Comparison of ENCODE assay signal across 26 cellular contexts in the genomic region with DNA sequence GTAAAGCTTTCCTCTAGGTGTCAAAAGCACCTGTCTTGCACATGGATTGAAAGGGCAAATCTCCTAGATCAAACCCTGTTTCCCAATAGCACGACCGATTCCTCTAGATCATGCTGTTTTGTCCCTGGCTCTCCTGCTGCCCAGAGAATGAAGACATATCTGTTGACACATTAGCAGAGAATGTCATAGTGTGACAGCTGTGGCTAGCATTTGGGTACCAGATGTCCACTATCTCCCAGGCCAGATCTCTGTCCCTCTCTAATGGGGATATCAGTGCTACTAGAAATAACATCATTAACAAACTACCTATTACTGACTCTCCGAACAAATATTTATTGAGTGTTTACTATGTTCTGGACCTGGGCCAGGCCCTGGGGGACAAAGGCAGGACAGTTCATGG.
"Had no signal": no experiment of that assay in that cellular context is flagged by ENCODE, and none has a peak within 500 bp of the region (broad histone marks: within the 10 kb centered on the region; RNA-seq: fewer than 3 reads in every experiment).

No MANE protein-coding gene starts in this region.

- H3K9me3 ChIP-seq: Peyer's patch had no signal

- H3K27ac ChIP-seq: adrenal gland, Peyer's patch, RWPE1 had no signal

- H3K27me3 Mint-ChIP-seq: activated CD4-positive, alpha-beta T cell treated with anti-CD3 and anti-CD28 coated beads, Interleukin-2, amount 10 ng/mL, durations not matched to agents 24 days and 14 days had no signal

- H3K4me3 ChIP-seq: adrenal gland, Peyer's patch had no signal

- H3K36me3 ChIP-seq: adrenal gland, Peyer's patch had no signal

- H3K27me3 ChIP-seq: adrenal gland, Peyer's patch had no signal

- H3K4me1 ChIP-seq: adrenal gland, Peyer's patch had no signal

- H3K9me3 Mint-ChIP-seq: activated T-cell treated with anti-CD3 and anti-CD28 coated beads, Interleukin-2, amount 50 U/mL, for 24 hours; T-helper 2 cell treated with Interferon-gamma antibody and Interleukin-4, amounts not matched to agents 5 μg/mL and 100 μg/mL, for 36 hours had no signal

- H3K4me1 Mint-ChIP-seq: activated CD4-positive, alpha-beta T cell treated with anti-CD3 and anti-CD28 coated beads, Interleukin-2, amount 10 ng/mL, durations not matched to agents 24 days and 14 days had no signal

- ATAC-seq: activated CD8-positive, alpha-beta T cell treated with anti-CD3 and anti-CD28 coated beads, Interleukin-2, amount 10 ng/mL, durations not matched to agents 7 days and 5 days; activated naive CD4-positive, alpha-beta T cell treated with anti-CD3 and anti-CD28 coated beads, Interleukin-2, amount 50 U/mL, for 72 hours; PC-3; Right ventricle myocardium inferior had no signal

- H3K4me3 Mint-ChIP-seq: activated CD4-positive, alpha-beta T cell treated with anti-CD3 and anti-CD28 coated beads, Interleukin-2, amount 10 ng/mL, durations not matched to agents 24 days and 14 days; activated CD8-positive, alpha-beta T cell treated with anti-CD3 and anti-CD28 coated beads, Interleukin-2, amount 10 ng/mL, durations not matched to agents 7 days and 5 days; activated naive CD4-positive, alpha-beta T cell treated with anti-CD3 and anti-CD28 coated beads for 36 hours; activated T-cell treated with anti-CD3 and anti-CD28 coated beads, Interleukin-2, amount 50 U/mL, for 24 hours; activated T-helper 1 cell treated with anti-CD3 and anti-CD28 coated beads, Interleukin-12 subunit alpha, Interleukin-12 subunit beta, Interleukin-2, Interleukin-4 antibody, amounts not matched to agents 30 ng/mL and 10 ng/mL and 1 ng/mL, durations not matched to agents 14 hours and 24 hours and 36 hours; brain; T-helper 1 cell treated with Interleukin-12 subunit alpha and Interleukin-12 subunit beta and Interleukin-4 antibody, amounts not matched to agents 30 μg/mL and 1 μg/mL, for 36 hours; T-helper 2 cell treated with Interferon-gamma antibody and Interleukin-4, amounts not matched to agents 5 μg/mL and 100 μg/mL, for 36 hours had no signal

- DNase-seq: activated CD4-positive, alpha-beta T cell treated with anti-CD3 and anti-CD28 coated beads, Interleukin-2, amount 10 ng/mL, durations not matched to agents 24 days and 14 days; activated CD4-positive, alpha-beta T cell treated with anti-CD3 and anti-CD28 coated beads, Interleukin-2, amount 50 U/mL, for 4 hours; activated CD8-positive, alpha-beta T cell treated with anti-CD3 and anti-CD28 coated beads, Interleukin-2, amount 10 ng/mL, durations not matched to agents 7 days and 5 days; activated gamma-delta T cell treated with Interleukin-2 at 50 U/mL for 16 hours; activated naive CD4-positive, alpha-beta T cell treated with anti-CD3 and anti-CD28 coated beads for 36 hours; activated T-cell treated with anti-CD3 and anti-CD28 coated beads, Interleukin-2, amount 50 U/mL, for 24 hours; adrenal gland; central memory CD4-positive, alpha-beta T cell; NCI-H1092 treated with DMSO at 0.1 percent for 48 hours; NCI-H1417 treated with DMSO at 0.1 percent for 48 hours; NCI-H187 treated with DMSO at 0.1 percent for 48 hours; NCI-H2081; NCI-H2171 treated with DMSO at 0.1 percent for 48 hours; NCI-H2227 treated with DMSO at 0.1 percent for 48 hours; NCI-H446; NK-92 treated with Interleukin-12 subunit alpha and Interleukin-12 subunit beta, amount 100 ng/mL, for 24 hours; PC-3; Peyer's patch; SIG-M5 had no signal

- H3K36me3 Mint-ChIP-seq: activated naive CD4-positive, alpha-beta T cell treated with anti-CD3 and anti-CD28 coated beads, Interleukin-2, amount 50 U/mL, for 72 hours; brain had no signal

- H3K27ac Mint-ChIP-seq: activated CD4-positive, alpha-beta T cell treated with anti-CD3 and anti-CD28 coated beads, Interleukin-2, amount 10 ng/mL, durations not matched to agents 24 days and 14 days; activated CD8-positive, alpha-beta T cell treated with anti-CD3 and anti-CD28 coated beads, Interleukin-2, amount 10 ng/mL, durations not matched to agents 7 days and 5 days; activated naive CD4-positive, alpha-beta T cell treated with anti-CD3 and anti-CD28 coated beads for 36 hours; activated naive CD4-positive, alpha-beta T cell treated with anti-CD3 and anti-CD28 coated beads, Interleukin-2, amount 50 U/mL, for 72 hours; activated T-cell treated with anti-CD3 and anti-CD28 coated beads, Interleukin-2, amount 50 U/mL, for 24 hours; activated T-helper 1 cell treated with anti-CD3 and anti-CD28 coated beads, Interleukin-12 subunit alpha, Interleukin-12 subunit beta, Interleukin-2, Interleukin-4 antibody, amounts not matched to agents 30 ng/mL and 10 ng/mL and 1 ng/mL, durations not matched to agents 14 hours and 24 hours and 36 hours; brain; T-helper 1 cell treated with Interleukin-12 subunit alpha and Interleukin-12 subunit beta and Interleukin-4 antibody, amounts not matched to agents 30 μg/mL and 1 μg/mL, for 36 hours; T-helper 2 cell treated with Interferon-gamma antibody and Interleukin-4, amounts not matched to agents 5 μg/mL and 100 μg/mL, for 36 hours had no signal
